ENCODE assay signal across 9 cellular contexts in genomic region chr1:207962716-207963428, GRCh38. TPM values are rescaled to one million over a fixed set of nuclear protein-coding genes. Genes with fewer than 3 reads are reported as not detected.
DNase-seq lines count a peak whose midpoint lies in the region; ATAC-seq, FAIRE-seq and TF ChIP-seq lines count a peak whose summit lies in the region.
"Had no signal": no experiment of that assay in that cellular context is flagged by ENCODE, and none has a peak within 500 bp of the region (broad histone marks: within the 10 kb centered on the region; RNA-seq: fewer than 3 reads in every experiment).

No MANE protein-coding gene starts in this region.

- no peaks in the 10 kb centered on the region for H3K36me3 ChIP-seq in brain microvascular endothelial cell (replicated peaks)
- H3K36me3 ChIP-seq in small intestine (ENCODE audit: control insufficient read depth in 2 of 2, insufficient read depth in 2 of 2, low read length in 2 of 2), result no peaks in the 10 kb centered on the region

- TF ChIP-seq CTCF in GM12865 (IDR thresholded peaks at IDR 0.05; ENCODE audit: insufficient read depth, low read depth, low read length, missing control alignments) (no peak), brain microvascular endothelial cell (IDR thresholded peaks at IDR 0.05; ENCODE audit: low read depth, low read length, missing control alignments) (no peak)

- H3K27ac ChIP-seq in brain microvascular endothelial cell (peak overlapping the region; percentile 39), small intestine (ENCODE audit: low read depth in 1 of 2, low read length in 1 of 2) (peak overlapping the region; percentile 80 to 93)

- FAIRE-seq in small intestine (lab: Jason Lieb, UNC), result no peak
- FAIRE-seq: colon had no signal

- peak overlapping the region; percentile 79 for H3K4me3 ChIP-seq in GM12865 (ENCODE audit: low read depth, low read length)
- H3K4me3 ChIP-seq in brain microvascular endothelial cell (ENCODE audit: low read depth, low read length), result peak overlapping the region; percentile 60
- peak overlapping the region; percentile 28 to 80 for H3K4me3 ChIP-seq in small intestine (ENCODE audit: low read depth in 1 of 2, low read length in 2 of 2)

- DNase-seq in GM12865 (ENCODE audit: low read depth), result peak; percentile 19
- peak; percentile 41 for DNase-seq in NCI-H69 (lab: John Stamatoyannopoulos, UW)
- no peak for DNase-seq in brain microvascular endothelial cell
- DNase-seq in inferior parietal cortex (ENCODE audit: extremely low spot score), result peak; percentile 58
- DNase-seq in small intestine, result peak; percentile 45
- no peak for DNase-seq in T1000 (lab: John Stamatoyannopoulos, UW)
- no peak for DNase-seq in HK-2 (ENCODE audit: unreplicated experiment)

- 25 to 27% (median 27%) methylated on average over 29 to 33 of the region's 33 CpGs for WGBS in small intestine, 3 donors

- peak; percentile 27 for ATAC-seq in GM21825 (IDR thresholded peaks at IDR 0.05; ENCODE audit: unreplicated experiment)

- H3K27me3 ChIP-seq in brain microvascular endothelial cell (replicated peaks) (no peaks in the 10 kb centered on the region), small intestine (ENCODE audit: control insufficient read depth in 2 of 2, insufficient read depth in 2 of 2, low read length in 2 of 2) (peaks cover 3% of the 10 kb centered on the region in 2 donors)

- in situ Hi-C loops in brain microvascular endothelial cell (cut with HindIII; ENCODE audit: low pct_ligation_motif_present, low sequenced_read_pairs), result no loop called here

- no peaks in the 10 kb centered on the region for H3K4me1 ChIP-seq in small intestine (ENCODE audit: control insufficient read depth in 2 of 2, insufficient read depth in 1 of 2, low read depth in 1 of 2, low read length in 1 of 2)

- H3K9me3 ChIP-seq in small intestine (ENCODE audit: control insufficient read depth, low read depth), result no peaks in the 10 kb centered on the region

RNA-seq across cellular contexts. Expression of gene CD34, which starts 51.9 kb away (rescaled TPM):
- 10 to 100 TPM in 1 of 3 donors, 1 to 10 TPM in 2; 1.1 to 23.7 (median 1.4) TPM for polyA plus RNA-seq in small intestine

Comparison
In these comparisons a context has a peak if more than half of its experiments do, and no peak if none do; other contexts are left out.
1. DNase-seq: peak in GM12865 (single experiment), NCI-H69 (single experiment), inferior parietal cortex (single experiment) and small intestine (single experiment); none in brain microvascular endothelial cell (single experiment), T1000 (single experiment) and HK-2 (single experiment).
2. Peak in every context shown above with its lines, with median percentiles within 50 percentile points of each other: H3K4me3 ChIP-seq.